In the genomic region with DNA sequence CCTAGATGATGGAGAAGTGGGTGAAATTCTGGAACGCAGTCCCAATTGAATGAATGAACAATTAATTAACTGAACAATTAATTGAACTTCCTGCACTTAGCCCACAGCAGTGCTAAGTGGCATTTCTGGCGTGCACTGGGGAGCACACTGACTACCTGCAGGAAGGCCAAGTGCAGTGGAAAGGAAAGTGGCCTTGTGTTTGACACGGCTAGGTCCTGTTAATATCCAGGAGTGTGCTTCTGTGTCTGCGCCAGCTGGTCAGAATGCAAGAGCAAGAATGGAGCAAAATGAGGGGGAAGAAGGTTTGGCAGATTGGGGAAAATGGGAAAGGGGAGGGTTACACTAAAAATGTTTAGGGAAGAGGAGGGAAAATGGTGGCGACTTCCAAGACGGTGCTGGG, we compare ENCODE assay signal across 19 cellular contexts.
"Had no signal": no experiment of that assay in that cellular context is flagged by ENCODE, and none has a peak within 500 bp of the region (broad histone marks: within the 10 kb centered on the region; RNA-seq: fewer than 3 reads in every experiment).

No MANE protein-coding gene starts in this region.

- H3K4me1 ChIP-seq: foreskin keratinocyte, parathyroid adenoma had no signal

- H3K27ac Mint-ChIP-seq: activated T-helper 17 cell treated with anti-CD3 and anti-CD28 coated beads, Interleukin-2, amount 50 U/mL, for 72 hours; dendritic cell treated with granulocyte-macrophage colony-stimulating factor and Interleukin-4, amounts not matched to agents 40 ng/mL and 50 ng/mL, for 4 days; effector memory CD8-positive, alpha-beta T cell; stimulated activated memory B cell treated with anti-CD40 and anti-IgM and Interleukin-4, amounts not matched to agents 10 μg/mL and 1 μg/mL and 100 μg/mL, for 72 hours; T-helper 2 cell treated with Interferon-gamma antibody and Interleukin-4, amounts not matched to agents 5 μg/mL and 100 μg/mL, for 36 hours had no signal

- H3K4me3 Mint-ChIP-seq: activated T-helper 17 cell treated with anti-CD3 and anti-CD28 coated beads, Interleukin-2, amount 50 U/mL, for 72 hours; dendritic cell treated with granulocyte-macrophage colony-stimulating factor and Interleukin-4, amounts not matched to agents 40 ng/mL and 50 ng/mL, for 4 days; effector memory CD8-positive, alpha-beta T cell; stimulated activated memory B cell treated with anti-CD40 and anti-IgM and Interleukin-4, amounts not matched to agents 10 μg/mL and 1 μg/mL and 100 μg/mL, for 72 hours; T-helper 2 cell treated with Interferon-gamma antibody and Interleukin-4, amounts not matched to agents 5 μg/mL and 100 μg/mL, for 36 hours had no signal

- H3K36me3 ChIP-seq: brain microvascular endothelial cell had no signal

- ATAC-seq: activated T-helper 17 cell treated with anti-CD3 and anti-CD28 coated beads, Interleukin-2, amount 50 U/mL, for 72 hours; effector memory CD8-positive, alpha-beta T cell; foreskin keratinocyte; stimulated activated memory B cell treated with anti-CD40 and anti-IgM and Interleukin-4, amounts not matched to agents 10 μg/mL and 1 μg/mL and 100 μg/mL, for 72 hours had no signal

- H3K79me2 ChIP-seq: parathyroid adenoma had no signal

- H3K9ac ChIP-seq: parathyroid adenoma had no signal

- H3K27me3 ChIP-seq: brain microvascular endothelial cell had no signal

- H3K27ac ChIP-seq: brain microvascular endothelial cell, foreskin keratinocyte, parathyroid adenoma had no signal

- H2AFZ ChIP-seq: parathyroid adenoma had no signal

- H3K9me3 Mint-ChIP-seq: activated T-helper 17 cell treated with anti-CD3 and anti-CD28 coated beads, Interleukin-2, amount 50 U/mL, for 72 hours; dendritic cell treated with granulocyte-macrophage colony-stimulating factor and Interleukin-4, amounts not matched to agents 40 ng/mL and 50 ng/mL, for 4 days; effector memory CD8-positive, alpha-beta T cell; stimulated activated memory B cell treated with anti-CD40 and anti-IgM and Interleukin-4, amounts not matched to agents 10 μg/mL and 1 μg/mL and 100 μg/mL, for 72 hours; T-helper 2 cell treated with Interferon-gamma antibody and Interleukin-4, amounts not matched to agents 5 μg/mL and 100 μg/mL, for 36 hours had no signal

- DNase-seq: activated CD4-positive, alpha-beta T cell treated with anti-CD3 and anti-CD28 coated beads, Interleukin-2, amount 50 U/mL, for 4 hours; activated CD4-positive, CD25-positive, alpha-beta regulatory T cell; activated naive CD4-positive, alpha-beta T cell treated with Interleukin-2 at 50 U/mL for 16 hours; anterior cingulate cortex; brain microvascular endothelial cell; cerebellar nuclear complex; effector memory CD8-positive, alpha-beta T cell; foreskin keratinocyte; head of caudate nucleus; left cardiac atrium; mesenchymal stem cell; retina; stimulated activated CD4-positive, alpha-beta T cell treated with anti-CD3 and anti-CD28 coated beads, Interleukin-2, amount 100 ng/mL, for 48 hours; SW 1271 had no signal

- H3K4me1 Mint-ChIP-seq: stimulated activated memory B cell treated with anti-CD40 and anti-IgM and Interleukin-4, amounts not matched to agents 10 μg/mL and 1 μg/mL and 100 μg/mL, for 72 hours had no signal

- H3K27me3 Mint-ChIP-seq: activated T-helper 17 cell treated with anti-CD3 and anti-CD28 coated beads, Interleukin-2, amount 50 U/mL, for 72 hours; effector memory CD8-positive, alpha-beta T cell; stimulated activated memory B cell treated with anti-CD40 and anti-IgM and Interleukin-4, amounts not matched to agents 10 μg/mL and 1 μg/mL and 100 μg/mL, for 72 hours had no signal
